Comparison of ENCODE assay signal across 10 cellular contexts in the genomic region with DNA sequence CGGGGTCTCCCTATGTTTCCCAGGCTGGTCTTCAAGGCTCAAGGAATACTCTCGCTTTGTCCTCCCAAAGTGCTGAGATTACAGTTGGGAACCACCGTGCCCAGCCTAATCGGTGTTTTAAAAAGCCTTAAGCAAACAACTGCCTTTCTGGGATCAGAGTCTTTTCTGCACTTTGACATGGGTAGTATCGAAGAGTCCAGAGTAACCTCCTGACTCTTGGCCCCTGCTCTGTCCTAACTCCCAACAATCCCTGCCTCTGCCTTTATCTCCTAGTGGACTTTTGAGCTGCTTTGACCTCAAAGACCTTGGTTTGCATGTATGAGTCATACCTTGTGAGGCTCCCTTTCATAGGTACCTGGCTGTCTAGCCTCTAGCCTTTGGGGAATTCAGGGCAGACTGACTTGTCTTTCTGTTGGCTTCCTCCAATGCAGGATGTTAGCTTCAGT. TPM values are rescaled to one million over a fixed set of nuclear protein-coding genes. Genes with fewer than 3 reads are reported as not detected.
DNase-seq lines count a peak whose midpoint lies in the region; ATAC-seq, FAIRE-seq and TF ChIP-seq lines count a peak whose summit lies in the region.
"Had no signal": no experiment of that assay in that cellular context is flagged by ENCODE, and none has a peak within 500 bp of the region (broad histone marks: within the 10 kb centered on the region; RNA-seq: fewer than 3 reads in every experiment).

No MANE protein-coding gene starts in this region.

- DNase-seq in activated CD4-positive, alpha-beta memory T cell treated with anti-CD3 and anti-CD28 coated beads for 36 hours = no peak
- no peak for DNase-seq in activated CD4-positive, alpha-beta memory T cell treated with anti-CD3 and anti-CD28 coated beads, Interleukin-2, amount 10 ng/mL, durations not matched to agents 7 days and 5 days
- peak; percentile 82 for DNase-seq in bronchial epithelial cell (ENCODE audit: low read depth)
- peak; percentile 36 for DNase-seq in ureter (ENCODE audit: low spot score)
- DNase-seq in GM03348 (ENCODE audit: low spot score) = no peak
- DNase-seq in activated CD8-positive, alpha-beta memory T cell treated with anti-CD3 and anti-CD28 coated beads for 24 hours = no peak
- no peak for DNase-seq in ecto neural progenitor cell (ENCODE audit: low spot score)
- DNase-seq: activated naive CD4-positive, alpha-beta T cell treated with anti-CD3 and anti-CD28 coated beads for 36 hours; left cardiac atrium had no signal

- H3K9me3 Mint-ChIP-seq in activated CD4-positive, alpha-beta memory T cell treated with anti-CD3 and anti-CD28 coated beads for 36 hours = no peaks in the 10 kb centered on the region
- no peaks in the 10 kb centered on the region for H3K9me3 Mint-ChIP-seq in activated CD4-positive, alpha-beta memory T cell treated with anti-CD3 and anti-CD28 coated beads, Interleukin-2, amount 10 ng/mL, durations not matched to agents 7 days and 5 days
- H3K9me3 Mint-ChIP-seq: activated naive CD4-positive, alpha-beta T cell treated with anti-CD3 and anti-CD28 coated beads for 36 hours had no signal

- TF ChIP-seq CTCF in bronchial epithelial cell (IDR thresholded peaks at IDR 0.05; ENCODE audit: insufficient read depth, low read length, severe bottlenecking) = no peak

- POLR2A ChIA-PET in activated CD4-positive, alpha-beta memory T cell treated with anti-CD3 and anti-CD28 coated beads for 36 hours (lab: Charles Lee) = no interaction called here
- POLR2A ChIA-PET in activated CD4-positive, alpha-beta memory T cell treated with anti-CD3 and anti-CD28 coated beads, Interleukin-2, amount 10 ng/mL, durations not matched to agents 7 days and 5 days (lab: Charles Lee) = no interaction called here

- no peaks in the 10 kb centered on the region for H3K27me3 ChIP-seq in bronchial epithelial cell (ENCODE audit: control insufficient read depth, insufficient read depth, low read length)

- peaks cover 2% of the 10 kb centered on the region for H3K36me3 ChIP-seq in bronchial epithelial cell (ENCODE audit: control insufficient read depth, insufficient read depth, low read length)

- CTCF ChIA-PET in activated CD4-positive, alpha-beta memory T cell treated with anti-CD3 and anti-CD28 coated beads for 36 hours (lab: Charles Lee) = no interaction called here
- CTCF ChIA-PET in activated CD4-positive, alpha-beta memory T cell treated with anti-CD3 and anti-CD28 coated beads, Interleukin-2, amount 10 ng/mL, durations not matched to agents 7 days and 5 days (lab: Charles Lee) = no interaction called here

- no peak overlapping the region for H3K4me3 ChIP-seq in bronchial epithelial cell (ENCODE audit: low read depth, low read length)

- peak overlapping the region; percentile 16 for H3K27ac Mint-ChIP-seq in activated CD4-positive, alpha-beta memory T cell treated with anti-CD3 and anti-CD28 coated beads for 36 hours
- H3K27ac Mint-ChIP-seq in activated CD4-positive, alpha-beta memory T cell treated with anti-CD3 and anti-CD28 coated beads, Interleukin-2, amount 10 ng/mL, durations not matched to agents 7 days and 5 days = no peak overlapping the region
- H3K27ac Mint-ChIP-seq: activated naive CD4-positive, alpha-beta T cell treated with anti-CD3 and anti-CD28 coated beads for 36 hours had no signal

- peak; percentile 78 for ATAC-seq in HG03280 (IDR thresholded peaks at IDR 0.05; ENCODE audit: unreplicated experiment)

- no peak for FAIRE-seq in bronchial epithelial cell (lab: Jason Lieb, UNC)

- no peaks in the 10 kb centered on the region for H3K27me3 Mint-ChIP-seq in activated CD4-positive, alpha-beta memory T cell treated with anti-CD3 and anti-CD28 coated beads for 36 hours
- H3K27me3 Mint-ChIP-seq in activated CD4-positive, alpha-beta memory T cell treated with anti-CD3 and anti-CD28 coated beads, Interleukin-2, amount 10 ng/mL, durations not matched to agents 7 days and 5 days = no peaks in the 10 kb centered on the region

- H3K4me1 Mint-ChIP-seq in activated CD4-positive, alpha-beta memory T cell treated with anti-CD3 and anti-CD28 coated beads for 36 hours (ENCODE audit: low read depth) = peaks cover 14% of the 10 kb centered on the region
- H3K4me1 Mint-ChIP-seq in activated CD4-positive, alpha-beta memory T cell treated with anti-CD3 and anti-CD28 coated beads, Interleukin-2, amount 10 ng/mL, durations not matched to agents 7 days and 5 days = peaks cover 11% of the 10 kb centered on the region

- no peak overlapping the region for H3K4me3 Mint-ChIP-seq in activated CD4-positive, alpha-beta memory T cell treated with anti-CD3 and anti-CD28 coated beads for 36 hours
- H3K4me3 Mint-ChIP-seq in activated CD4-positive, alpha-beta memory T cell treated with anti-CD3 and anti-CD28 coated beads, Interleukin-2, amount 10 ng/mL, durations not matched to agents 7 days and 5 days = no peak overlapping the region
- H3K4me3 Mint-ChIP-seq: activated naive CD4-positive, alpha-beta T cell treated with anti-CD3 and anti-CD28 coated beads for 36 hours had no signal

- peaks cover 3% of the 10 kb centered on the region for H3K36me3 Mint-ChIP-seq in activated CD4-positive, alpha-beta memory T cell treated with anti-CD3 and anti-CD28 coated beads for 36 hours
- no peaks in the 10 kb centered on the region for H3K36me3 Mint-ChIP-seq in activated CD4-positive, alpha-beta memory T cell treated with anti-CD3 and anti-CD28 coated beads, Interleukin-2, amount 10 ng/mL, durations not matched to agents 7 days and 5 days (ENCODE audit: low read depth)

- intact Hi-C loops in activated CD4-positive, alpha-beta memory T cell treated with anti-CD3 and anti-CD28 coated beads for 36 hours (cut with micrococcal nuclease) = no loop called here

RNA-seq across cellular contexts. Expression of a gene that starts 21.0 kb away (rescaled TPM):
- total RNA-seq in activated CD4-positive, alpha-beta memory T cell treated with anti-CD3 and anti-CD28 coated beads for 36 hours = 10 to 100 TPM; 27.0 to 27.9 TPM
- 10 to 100 TPM; 21.0 to 23.2 TPM for total RNA-seq in activated CD4-positive, alpha-beta memory T cell treated with anti-CD3 and anti-CD28 coated beads, Interleukin-2, amount 10 ng/mL, durations not matched to agents 7 days and 5 days
- total RNA-seq in bronchial epithelial cell = 46.6 and 68.1 TPM in 2 replicates
- total RNA-seq in ureter = 20.6 TPM

Comparison
In these comparisons a context has a peak if more than half of its experiments do, and no peak if none do; other contexts are left out.
1. DNase-seq: peak in bronchial epithelial cell (single experiment) and ureter (single experiment); none in activated CD4-positive, alpha-beta memory T cell treated with anti-CD3 and anti-CD28 coated beads for 36 hours (single experiment), activated CD4-positive, alpha-beta memory T cell treated with anti-CD3 and anti-CD28 coated beads, Interleukin-2, amount 10 ng/mL, durations not matched to agents 7 days and 5 days (single experiment), GM03348 (single experiment), activated CD8-positive, alpha-beta memory T cell treated with anti-CD3 and anti-CD28 coated beads for 24 hours (single experiment) and ecto neural progenitor cell (single experiment).